14 cellular contexts compared by ENCODE assay signal in the genomic region with DNA sequence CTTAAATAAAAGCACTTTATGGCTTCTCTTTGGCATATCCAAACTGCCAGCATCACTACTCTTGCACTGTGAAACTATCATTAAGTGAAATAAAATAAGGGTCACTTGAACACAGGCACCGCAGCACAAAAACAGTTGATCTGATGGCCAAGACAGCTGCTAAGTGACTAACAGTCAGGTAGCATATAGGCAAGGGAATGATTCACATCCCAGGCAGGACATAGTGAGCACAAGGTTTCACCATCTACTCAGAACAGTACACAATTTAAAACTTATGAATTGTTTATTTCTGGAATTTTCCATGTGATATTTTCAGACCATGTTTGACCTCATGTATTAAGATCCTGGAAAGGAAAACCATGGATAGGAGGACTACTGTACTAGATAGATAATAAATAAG.
"Had no signal": no experiment of that assay in that cellular context is flagged by ENCODE, and none has a peak within 500 bp of the region (broad histone marks: within the 10 kb centered on the region; RNA-seq: fewer than 3 reads in every experiment).

No MANE protein-coding gene starts in this region.

- H3K4me3 ChIP-seq: colonic mucosa, sigmoid colon, upper lobe of left lung had no signal

- DNase-seq: activated CD4-positive, alpha-beta T cell treated with anti-CD3 and anti-CD28 coated beads, Interleukin-2, amount 50 U/mL, for 4 hours; activated effector memory CD4-positive, alpha-beta T cell treated with anti-CD3 and anti-CD28 coated beads, Interleukin-2, amount 50 U/mL, for 16 hours; activated T-cell treated with anti-CD3 and anti-CD28 coated beads, Interleukin-2, amount 50 U/mL, for 24 hours; colonic mucosa; effector memory CD8-positive, alpha-beta T cell; erythroblast; nephron progenitor cell; sigmoid colon; stimulated activated CD4-positive, alpha-beta T cell treated with anti-CD3 and anti-CD28 coated beads, Interleukin-12 subunit alpha, Interleukin-12 subunit beta, amount 100 ng/mL, for 4 hours; stimulated activated CD4-positive, alpha-beta T cell treated with anti-CD3 and anti-CD28 coated beads, Interleukin-2, amount 100 ng/mL, for 48 hours; SW 1271 had no signal

- H3K27ac ChIP-seq: colonic mucosa, sigmoid colon, upper lobe of left lung had no signal

- H3K36me3 ChIP-seq: colonic mucosa, sigmoid colon, upper lobe of left lung had no signal

- H3K27me3 ChIP-seq: colonic mucosa, sigmoid colon, upper lobe of left lung had no signal

- ATAC-seq: activated CD4-positive, CD25-positive, alpha-beta regulatory T cell treated with anti-CD3 and anti-CD28 coated beads, Interleukin-2, amount 50 U/mL, for 24 hours; effector memory CD8-positive, alpha-beta T cell; left lobe of liver had no signal

- H3K4me1 ChIP-seq: colonic mucosa had no signal

- H3K9me3 ChIP-seq: colonic mucosa, upper lobe of left lung had no signal
